ENCODE assay signal across 1 cellular context in genomic region chr12:108905725-108906124, GRCh38.
TF ChIP-seq lines count a peak whose summit lies in the region.

No MANE protein-coding gene starts in this region.

TF ChIP-seq in K562, 482 proteins besides CTCF, POLR2A, EP300 and RAD21:
- TF ChIP-seq SAFB (IDR thresholded peaks at IDR 0.05; ENCODE audit: borderline replicate concordance, low read depth, low read length) (no peak), SPI1 (IDR thresholded peaks at IDR 0.05; ENCODE audit: borderline replicate concordance, low read depth, low read length) (peak; percentile 72)
